40 cellular contexts compared by ENCODE assay signal in the genomic region with DNA sequence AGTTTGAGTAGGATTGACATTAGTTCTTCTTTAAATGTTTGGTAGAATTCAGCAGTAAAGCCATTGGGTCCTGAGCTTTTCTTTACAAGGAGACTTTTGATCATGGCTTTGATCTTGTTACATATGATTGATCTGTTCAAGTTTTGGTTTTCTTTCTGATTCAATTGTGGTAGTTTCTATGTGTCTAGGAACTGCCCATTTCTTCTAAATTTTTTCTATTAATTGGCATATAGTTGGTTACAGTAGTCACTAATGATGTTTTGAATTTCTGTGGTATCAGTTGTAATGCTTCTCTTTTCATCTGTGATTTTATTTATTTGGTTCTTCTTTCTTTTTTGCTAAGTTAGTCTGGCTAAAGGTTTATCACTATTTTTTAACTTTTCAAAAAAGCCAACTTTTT.
"Had no signal": no experiment of that assay in that cellular context is flagged by ENCODE, and none has a peak within 500 bp of the region (broad histone marks: within the 10 kb centered on the region; RNA-seq: fewer than 3 reads in every experiment).

No MANE protein-coding gene starts in this region.

- H3K4me3 ChIP-seq: adrenal gland, ascending aorta, body of pancreas, breast epithelium, cardiac muscle cell had no signal

- H3K36me3 Mint-ChIP-seq: activated naive CD4-positive, alpha-beta T cell treated with anti-CD3 and anti-CD28 coated beads, Interleukin-2, amount 10 ng/mL, durations not matched to agents 7 days and 5 days; activated naive CD4-positive, alpha-beta T cell treated with anti-CD3 and anti-CD28 coated beads, Interleukin-2, amount 50 U/mL, for 24 hours; activated naive CD8-positive, alpha-beta T cell treated with anti-CD3 and anti-CD28 coated beads for 36 hours; activated naive CD8-positive, alpha-beta T cell treated with anti-CD3 and anti-CD28 coated beads, Interleukin-2, amount 10 ng/mL, durations not matched to agents 7 days and 5 days; brain had no signal

- H3K4me1 Mint-ChIP-seq: activated naive CD4-positive, alpha-beta T cell treated with anti-CD3 and anti-CD28 coated beads, Interleukin-2, amount 10 ng/mL, durations not matched to agents 7 days and 5 days; activated naive CD4-positive, alpha-beta T cell treated with anti-CD3 and anti-CD28 coated beads, Interleukin-2, amount 50 U/mL, for 24 hours; activated naive CD8-positive, alpha-beta T cell treated with anti-CD3 and anti-CD28 coated beads for 36 hours; activated naive CD8-positive, alpha-beta T cell treated with anti-CD3 and anti-CD28 coated beads, Interleukin-2, amount 10 ng/mL, durations not matched to agents 7 days and 5 days; activated naive CD8-positive, alpha-beta T cell treated with anti-CD3 and anti-CD28 coated beads, Interleukin-2, amount 50 U/mL, for 24 hours; activated T-helper 17 cell treated with anti-CD3 and anti-CD28 coated beads, Interleukin-2, amount 50 U/mL, for 72 hours; brain; central memory CD8-positive, alpha-beta T cell had no signal

- H3K27ac ChIP-seq: adrenal gland, ascending aorta, body of pancreas, brain microvascular endothelial cell, breast epithelium, cardiac muscle cell had no signal

- H3K27me3 Mint-ChIP-seq: activated naive CD4-positive, alpha-beta T cell treated with anti-CD3 and anti-CD28 coated beads, Interleukin-2, amount 10 ng/mL, durations not matched to agents 7 days and 5 days; activated naive CD4-positive, alpha-beta T cell treated with anti-CD3 and anti-CD28 coated beads, Interleukin-2, amount 50 U/mL, for 24 hours; activated naive CD8-positive, alpha-beta T cell; activated naive CD8-positive, alpha-beta T cell treated with anti-CD3 and anti-CD28 coated beads for 36 hours; activated naive CD8-positive, alpha-beta T cell treated with anti-CD3 and anti-CD28 coated beads, Interleukin-2, amount 10 ng/mL, durations not matched to agents 7 days and 5 days; activated naive CD8-positive, alpha-beta T cell treated with anti-CD3 and anti-CD28 coated beads, Interleukin-2, amount 50 U/mL, for 24 hours; activated T-cell treated with anti-CD3 and anti-CD28 coated beads, Interleukin-2, amount 50 U/mL, for 24 hours; activated T-helper 17 cell treated with anti-CD3 and anti-CD28 coated beads, Interleukin-2, amount 50 U/mL, for 72 hours; central memory CD8-positive, alpha-beta T cell had no signal

- H3K9me3 ChIP-seq: adrenal gland, body of pancreas had no signal

- FAIRE-seq: astrocyte, bronchial epithelial cell had no signal

- H3K27me3 ChIP-seq: adrenal gland, ascending aorta, body of pancreas, brain microvascular endothelial cell, breast epithelium, cardiac muscle cell had no signal

- H3K27ac Mint-ChIP-seq: activated naive CD4-positive, alpha-beta T cell treated with anti-CD3 and anti-CD28 coated beads for 36 hours; activated naive CD4-positive, alpha-beta T cell treated with anti-CD3 and anti-CD28 coated beads, Interleukin-2, amount 10 ng/mL, durations not matched to agents 7 days and 5 days; activated naive CD4-positive, alpha-beta T cell treated with anti-CD3 and anti-CD28 coated beads, Interleukin-2, amount 50 U/mL, for 24 hours; activated naive CD4-positive, alpha-beta T cell treated with anti-CD3 and anti-CD28 coated beads, Interleukin-2, amount 50 U/mL, for 72 hours; activated naive CD8-positive, alpha-beta T cell; activated naive CD8-positive, alpha-beta T cell treated with anti-CD3 and anti-CD28 coated beads for 36 hours; activated naive CD8-positive, alpha-beta T cell treated with anti-CD3 and anti-CD28 coated beads, Interleukin-2, amount 10 ng/mL, durations not matched to agents 7 days and 5 days; activated naive CD8-positive, alpha-beta T cell treated with anti-CD3 and anti-CD28 coated beads, Interleukin-2, amount 50 U/mL, for 24 hours; activated T-cell treated with anti-CD3 and anti-CD28 coated beads, Interleukin-2, amount 50 U/mL, for 24 hours; activated T-cell treated with anti-CD3 and anti-CD28 coated beads, Interleukin-2, amount 50 U/mL, for 72 hours; activated T-helper 1 cell treated with anti-CD3 and anti-CD28 coated beads, Interleukin-12 subunit alpha, Interleukin-12 subunit beta, Interleukin-2, Interleukin-4 antibody, amounts not matched to agents 30 ng/mL and 10 ng/mL and 1 ng/mL, durations not matched to agents 14 hours and 24 hours and 36 hours; activated T-helper 17 cell treated with anti-CD3 and anti-CD28 coated beads, Interleukin-2, amount 50 U/mL, for 72 hours; activated T-helper 2 cell treated with anti-CD3 and anti-CD28 coated beads, Interferon-gamma antibody, Interleukin-2, Interleukin-4, amounts not matched to agents 10 μg/mL and 5 μg/mL and 100 μg/mL, durations not matched to agents 14 hours and 24 hours and 36 hours; brain had no signal

- H3K4me3 Mint-ChIP-seq: activated naive CD4-positive, alpha-beta T cell treated with anti-CD3 and anti-CD28 coated beads for 36 hours; activated naive CD4-positive, alpha-beta T cell treated with anti-CD3 and anti-CD28 coated beads, Interleukin-2, amount 10 ng/mL, durations not matched to agents 7 days and 5 days; activated naive CD4-positive, alpha-beta T cell treated with anti-CD3 and anti-CD28 coated beads, Interleukin-2, amount 50 U/mL, for 24 hours; activated naive CD8-positive, alpha-beta T cell; activated naive CD8-positive, alpha-beta T cell treated with anti-CD3 and anti-CD28 coated beads for 36 hours; activated naive CD8-positive, alpha-beta T cell treated with anti-CD3 and anti-CD28 coated beads, Interleukin-2, amount 10 ng/mL, durations not matched to agents 7 days and 5 days; activated naive CD8-positive, alpha-beta T cell treated with anti-CD3 and anti-CD28 coated beads, Interleukin-2, amount 50 U/mL, for 24 hours; activated T-cell treated with anti-CD3 and anti-CD28 coated beads, Interleukin-2, amount 50 U/mL, for 24 hours; activated T-cell treated with anti-CD3 and anti-CD28 coated beads, Interleukin-2, amount 50 U/mL, for 4 hours; activated T-cell treated with anti-CD3 and anti-CD28 coated beads, Interleukin-2, amount 50 U/mL, for 72 hours; activated T-helper 1 cell treated with anti-CD3 and anti-CD28 coated beads, Interleukin-12 subunit alpha, Interleukin-12 subunit beta, Interleukin-2, Interleukin-4 antibody, amounts not matched to agents 30 ng/mL and 10 ng/mL and 1 ng/mL, durations not matched to agents 14 hours and 24 hours and 36 hours; activated T-helper 17 cell treated with anti-CD3 and anti-CD28 coated beads, Interleukin-2, amount 50 U/mL, for 72 hours; brain; central memory CD8-positive, alpha-beta T cell had no signal

- DNase-seq: activated effector memory CD4-positive, alpha-beta T cell treated with anti-CD3 and anti-CD28 coated beads, Interleukin-2, amount 50 U/mL, for 16 hours; activated effector memory CD4-positive, alpha-beta T cell treated with Interleukin-2 at 50 U/mL for 16 hours; activated gamma-delta T cell; activated gamma-delta T cell treated with Interleukin-2 at 50 U/mL for 16 hours; activated naive CD4-positive, alpha-beta T cell; activated naive CD4-positive, alpha-beta T cell treated with anti-CD3 and anti-CD28 coated beads for 36 hours; activated naive CD4-positive, alpha-beta T cell treated with anti-CD3 and anti-CD28 coated beads, Interleukin-2, amount 10 ng/mL, durations not matched to agents 7 days and 5 days; activated naive CD4-positive, alpha-beta T cell treated with anti-CD3 and anti-CD28 coated beads, Interleukin-2, amount 50 U/mL, for 16 hours; activated naive CD4-positive, alpha-beta T cell treated with Interleukin-2 at 50 U/mL for 16 hours; activated naive CD8-positive, alpha-beta T cell treated with anti-CD3 and anti-CD28 coated beads for 36 hours; activated naive CD8-positive, alpha-beta T cell treated with anti-CD3 and anti-CD28 coated beads, Interleukin-2, amount 10 ng/mL, durations not matched to agents 7 days and 5 days; activated naive CD8-positive, alpha-beta T cell treated with anti-CD3 and anti-CD28 coated beads, Interleukin-2, amount 50 U/mL, for 24 hours; activated T-cell treated with anti-CD3 and anti-CD28 coated beads, Interleukin-2, amount 50 U/mL, for 1 hour; activated T-cell treated with anti-CD3 and anti-CD28 coated beads, Interleukin-2, amount 50 U/mL, for 24 hours; activated T-cell treated with anti-CD3 and anti-CD28 coated beads, Interleukin-2, amount 50 U/mL, for 4 hours; activated T-cell treated with anti-CD3 and anti-CD28 coated beads, Interleukin-2, amount 50 U/mL, for 48 hours; activated T-cell treated with anti-CD3 and anti-CD28 coated beads, Interleukin-2, amount 50 U/mL, for 72 hours; adrenal gland; amniotic stem cell; amygdala; anterior cingulate cortex; aorta; body of pancreas; brain microvascular endothelial cell; caudate nucleus; central memory CD4-positive, alpha-beta T cell; cerebellar nuclear complex had no signal

- H3K4me1 ChIP-seq: adrenal gland, ascending aorta, body of pancreas, breast epithelium had no signal

- H3K36me3 ChIP-seq: adrenal gland, ascending aorta, brain microvascular endothelial cell, breast epithelium, cardiac muscle cell had no signal

- ATAC-seq: activated naive CD4-positive, alpha-beta T cell treated with anti-CD3 and anti-CD28 coated beads, Interleukin-2, amount 50 U/mL, for 72 hours; activated naive CD8-positive, alpha-beta T cell treated with anti-CD3 and anti-CD28 coated beads, Interleukin-2, amount 50 U/mL, for 24 hours; activated T-cell treated with anti-CD3 and anti-CD28 coated beads, Interleukin-2, amount 50 U/mL, for 4 hours; activated T-cell treated with anti-CD3 and anti-CD28 coated beads, Interleukin-2, amount 50 U/mL, for 72 hours; activated T-helper 17 cell treated with anti-CD3 and anti-CD28 coated beads, Interleukin-2, amount 50 U/mL, for 72 hours; body of pancreas had no signal
